In genomic region chr5:179080724-179081123, GRCh38 we compare ENCODE assay signal across 8 cellular contexts. TPM values are rescaled to one million over a fixed set of nuclear protein-coding genes. Genes with fewer than 3 reads are reported as not detected.
"Had no signal": no experiment of that assay in that cellular context is flagged by ENCODE, and none has a peak within 500 bp of the region (broad histone marks: within the 10 kb centered on the region; RNA-seq: fewer than 3 reads in every experiment).

No MANE protein-coding gene starts in this region.

- H3K27ac Mint-ChIP-seq: HFFc6 had no signal

- H3K4me1 ChIP-seq: HAP-1 had no signal

- H3K4me3 Mint-ChIP-seq: HFFc6 had no signal

- H3K4me3 ChIP-seq: GM23248, HAP-1 had no signal

- H2AFZ ChIP-seq: GM23248 had no signal

- H3K9ac ChIP-seq: GM23248 had no signal

- H3K27ac ChIP-seq: GM23248 had no signal

- DNase-seq: GM23248, GOT3, H7, HFFc6, IMR-90 had no signal

- H3K36me3 ChIP-seq: HAP-1 had no signal

RNA-seq across cellular contexts. Expression of gene ZNF354C, which starts 20.6 kb away (rescaled TPM):
- total RNA-seq: H4, HT-29 had no signal

RNA-seq across cellular contexts. Expression of gene ZNF879, which starts 57.1 kb away (rescaled TPM):
- total RNA-seq: HT-29 had no signal
